Comparison of ENCODE assay signal across 1 cellular context in genomic region chr20:56348746-56349145, GRCh38.
TF ChIP-seq lines count a peak whose summit lies in the region.

No MANE protein-coding gene starts in this region.

TF ChIP-seq in endothelial cell of umbilical vein, 7 proteins besides CTCF, POLR2A, EP300 and RAD21:
- TF ChIP-seq JUN (IDR thresholded peaks at IDR 0.05; ENCODE audit: borderline replicate concordance, insufficient read depth, insufficient read length, low read depth) (peak; percentile 4), MYC (IDR thresholded peaks at IDR 0.05; ENCODE audit: low read depth, low read length) (no peak)
